In the genomic region with DNA sequence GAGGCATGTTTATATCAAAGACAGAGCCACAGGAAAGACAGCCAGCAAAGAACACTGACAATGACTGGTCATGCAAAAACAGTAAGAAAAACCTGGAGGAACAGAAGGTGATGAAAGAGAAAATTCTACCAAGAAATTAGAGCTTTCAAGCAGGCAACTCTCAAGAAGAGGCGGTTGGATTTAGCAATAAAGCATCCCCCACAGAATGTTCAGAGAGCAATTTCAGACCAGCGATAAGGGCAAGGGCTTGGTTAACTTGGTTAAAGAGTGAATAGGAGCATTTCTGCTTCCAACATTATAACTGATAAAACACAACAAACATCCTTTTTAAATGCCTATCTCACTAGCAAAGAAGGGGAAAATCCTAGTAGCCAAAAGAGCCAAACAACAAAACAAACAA, we compare ENCODE assay signal across 26 cellular contexts.
"Had no signal": no experiment of that assay in that cellular context is flagged by ENCODE, and none has a peak within 500 bp of the region (broad histone marks: within the 10 kb centered on the region; RNA-seq: fewer than 3 reads in every experiment).

No MANE protein-coding gene starts in this region.

- H3K79me2 ChIP-seq: parathyroid adenoma had no signal

- H3K36me3 ChIP-seq: esophagus squamous epithelium, lower lobe of right lung, prostate gland, right atrium auricular region, stomach, thyroid gland, vagina had no signal

- ATAC-seq: left ventricle myocardium superior; lower lobe of right lung; natural killer cell treated with Interleukin-12 subunit alpha and Interleukin-12 subunit beta and Interleukin-15 and Interleukin-18, amount 100 ng/mL, for 72 hours; sciatic nerve; stimulated activated effector memory CD8-positive, alpha-beta T cell treated with anti-CD3 and anti-CD28 coated beads, Interleukin-12 subunit alpha, Interleukin-12 subunit beta, amount 100 ng/mL, for 72 hours had no signal

- H3K4me1 Mint-ChIP-seq: immature natural killer cell; stimulated activated effector memory CD8-positive, alpha-beta T cell treated with anti-CD3 and anti-CD28 coated beads, Interleukin-12 subunit alpha, Interleukin-12 subunit beta, amount 100 ng/mL, for 72 hours had no signal

- H3K9me3 ChIP-seq: esophagus squamous epithelium, lower lobe of right lung, prostate gland, right atrium auricular region, stomach, thyroid gland, vagina had no signal

- H3K27ac Mint-ChIP-seq: immature natural killer cell; natural killer cell treated with Interleukin-12 subunit alpha and Interleukin-12 subunit beta and Interleukin-15 and Interleukin-18, amount 100 ng/mL, for 72 hours; stimulated activated effector memory CD8-positive, alpha-beta T cell treated with anti-CD3 and anti-CD28 coated beads, Interleukin-12 subunit alpha, Interleukin-12 subunit beta, amount 100 ng/mL, for 72 hours had no signal

- H3K36me3 Mint-ChIP-seq: immature natural killer cell; natural killer cell treated with Interleukin-12 subunit alpha and Interleukin-12 subunit beta and Interleukin-15 and Interleukin-18, amount 100 ng/mL, for 72 hours; stimulated activated effector memory CD8-positive, alpha-beta T cell treated with anti-CD3 and anti-CD28 coated beads, Interleukin-12 subunit alpha, Interleukin-12 subunit beta, amount 100 ng/mL, for 72 hours had no signal

- H3K4me1 ChIP-seq: lower lobe of right lung, parathyroid adenoma, prostate gland, stomach, thyroid gland had no signal

- H2AFZ ChIP-seq: parathyroid adenoma had no signal

- H3K4me3 ChIP-seq: coronary artery, esophagus squamous epithelium, lower lobe of right lung, prostate gland, right atrium auricular region, stomach, thyroid gland, vagina had no signal

- H3K27me3 ChIP-seq: esophagus squamous epithelium, right atrium auricular region, stomach, thyroid gland, vagina had no signal

- H3K27ac ChIP-seq: coronary artery, esophagus squamous epithelium, lower lobe of right lung, parathyroid adenoma, prostate gland, right atrium auricular region, stomach, thyroid gland, vagina had no signal

- DNase-seq: dermis blood vessel endothelial cell; effector memory CD4-positive, alpha-beta T cell; erythroblast; esophagus squamous epithelium; foreskin melanocyte; hypothalamus; immature natural killer cell; islet precursor cell; kidney glomerular epithelial cell; left ventricle myocardium superior; lower lobe of right lung; occipital lobe; stimulated activated CD4-positive, alpha-beta T cell treated with anti-CD3 and anti-CD28 coated beads, Interleukin-2, amount 100 ng/mL, for 24 hours; stimulated activated CD4-positive, alpha-beta T cell treated with anti-CD3 and anti-CD28 coated beads, Interleukin-4, amount 100 ng/mL, for 24 hours; stimulated activated naive CD4-positive, alpha-beta T cell treated with Interleukin-2 at 50 U/mL for 16 hours; stomach; thyroid gland; trophoblast cell had no signal

- H3K9ac ChIP-seq: parathyroid adenoma had no signal

- H3K4me3 Mint-ChIP-seq: immature natural killer cell; natural killer cell treated with Interleukin-12 subunit alpha and Interleukin-12 subunit beta and Interleukin-15 and Interleukin-18, amount 100 ng/mL, for 72 hours; stimulated activated effector memory CD8-positive, alpha-beta T cell treated with anti-CD3 and anti-CD28 coated beads, Interleukin-12 subunit alpha, Interleukin-12 subunit beta, amount 100 ng/mL, for 72 hours had no signal

- H3K27me3 Mint-ChIP-seq: natural killer cell treated with Interleukin-12 subunit alpha and Interleukin-12 subunit beta and Interleukin-15 and Interleukin-18, amount 100 ng/mL, for 72 hours had no signal
